ENCODE assay signal across 1 cellular context in genomic region chr20:45791668-45792512, GRCh38.
TF ChIP-seq lines count a peak whose summit lies in the region.

DNTTIP1 (plus strand) TSS chr20:45791954; CDS start chr20:45792005, 51 bp downstream.
WFDC3 (minus strand) TSS chr20:45791883; CDS start chr20:45789975, 1,908 bp downstream.

TF ChIP-seq in HepG2, 621 proteins besides CTCF, POLR2A, EP300 and RAD21 (continued from another document and continues in another):
- TF ChIP-seq, protein P1, sequence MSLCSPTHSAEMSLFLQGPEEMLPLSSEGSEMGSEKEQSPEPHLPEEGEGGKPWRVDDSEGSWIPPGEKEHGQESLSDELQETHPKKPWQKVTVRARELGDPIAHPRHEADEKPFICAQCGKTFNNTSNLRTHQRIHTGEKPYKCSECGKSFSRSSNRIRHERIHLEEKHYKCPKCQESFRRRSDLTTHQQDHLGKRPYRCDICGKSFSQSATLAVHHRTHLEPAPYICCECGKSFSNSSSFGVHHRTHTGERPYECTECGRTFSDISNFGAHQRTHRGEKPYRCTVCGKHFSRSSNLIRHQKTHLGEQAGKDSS (CRISPR knock-in tag; IDR thresholded peaks at IDR 0.05; ENCODE audit: borderline replicate concordance, low read depth) = peak; percentile 18; the same call in 1 of the 2 replicates
- peak; percentile 63; the same call in 1 of the 2 replicates for TF ChIP-seq BHLHE40 (IDR thresholded peaks at IDR 0.05; ENCODE audit: low read length)
- TF ChIP-seq GZF1 (CRISPR knock-in tag; IDR thresholded peaks at IDR 0.05) = no peak
- TF ChIP-seq NRL (CRISPR knock-in tag; IDR thresholded peaks at IDR 0.05; ENCODE audit: borderline replicate concordance) = peak; percentile 84; the same call in 1 of the 2 replicates
- TF ChIP-seq ZNF558 (CRISPR knock-in tag; IDR thresholded peaks at IDR 0.05; ENCODE audit: borderline replicate concordance) = 0 out of 2 replicates have a peak, but pooled peaks have one; percentile 62
- peak; percentile 98 for TF ChIP-seq ZGPAT (CRISPR knock-in tag; IDR thresholded peaks at IDR 0.05)
- TF ChIP-seq RXRA (CRISPR knock-in tag; IDR thresholded peaks at IDR 0.05) = peak; percentile 81
- no peak for TF ChIP-seq ZUFSP (CRISPR knock-in tag; IDR thresholded peaks at IDR 0.05; ENCODE audit: borderline replicate concordance)
- peak; percentile 99 for TF ChIP-seq GATAD1 (CRISPR knock-in tag; IDR thresholded peaks at IDR 0.05)
- TF ChIP-seq ZNF468 (CRISPR knock-in tag; IDR thresholded peaks at IDR 0.05) = peak; percentile 88
- peak; percentile 74; the same call in 1 of the 2 replicates for TF ChIP-seq ZNF441 (CRISPR knock-in tag; IDR thresholded peaks at IDR 0.05; ENCODE audit: borderline replicate concordance)
- no peak; the same call in 1 of the 2 replicates for TF ChIP-seq ADNP (CRISPR knock-in tag; IDR thresholded peaks at IDR 0.05)
- TF ChIP-seq SUZ12 (IDR thresholded peaks at IDR 0.05; ENCODE audit: low read depth, low read length) = no peak; the same call in 1 of the 2 replicates
- no peak for TF ChIP-seq GLMP (CRISPR knock-in tag; IDR thresholded peaks at IDR 0.05; ENCODE audit: borderline replicate concordance)
- no peak for TF ChIP-seq HOXA7 (CRISPR knock-in tag; IDR thresholded peaks at IDR 0.05)
- TF ChIP-seq XRCC5 (optimal IDR thresholded peaks at IDR 0.05; ENCODE audit: low read length) = peak; percentile 96
- TF ChIP-seq ZKSCAN1 (IDR thresholded peaks at IDR 0.05; ENCODE audit: low read length) = peak; percentile 45; the same call in 1 of the 2 replicates
- TF ChIP-seq ZBTB44 (CRISPR knock-in tag; IDR thresholded peaks at IDR 0.05) = peak; percentile 67; the same call in 1 of the 2 replicates
- TF ChIP-seq SOX13 (IDR thresholded peaks at IDR 0.05) = no peak; the same call in 1 of the 2 replicates
- peak in 1 of 2 experiments; percentile 66; a peak in 1 of 4 replicates for TF ChIP-seq SOX13 (CRISPR knock-in tag; conservative IDR thresholded peaks at IDR 0.05 in 1 of 2, IDR thresholded peaks at IDR 0.05 in 1 of 2)
- TF ChIP-seq, protein P2, sequence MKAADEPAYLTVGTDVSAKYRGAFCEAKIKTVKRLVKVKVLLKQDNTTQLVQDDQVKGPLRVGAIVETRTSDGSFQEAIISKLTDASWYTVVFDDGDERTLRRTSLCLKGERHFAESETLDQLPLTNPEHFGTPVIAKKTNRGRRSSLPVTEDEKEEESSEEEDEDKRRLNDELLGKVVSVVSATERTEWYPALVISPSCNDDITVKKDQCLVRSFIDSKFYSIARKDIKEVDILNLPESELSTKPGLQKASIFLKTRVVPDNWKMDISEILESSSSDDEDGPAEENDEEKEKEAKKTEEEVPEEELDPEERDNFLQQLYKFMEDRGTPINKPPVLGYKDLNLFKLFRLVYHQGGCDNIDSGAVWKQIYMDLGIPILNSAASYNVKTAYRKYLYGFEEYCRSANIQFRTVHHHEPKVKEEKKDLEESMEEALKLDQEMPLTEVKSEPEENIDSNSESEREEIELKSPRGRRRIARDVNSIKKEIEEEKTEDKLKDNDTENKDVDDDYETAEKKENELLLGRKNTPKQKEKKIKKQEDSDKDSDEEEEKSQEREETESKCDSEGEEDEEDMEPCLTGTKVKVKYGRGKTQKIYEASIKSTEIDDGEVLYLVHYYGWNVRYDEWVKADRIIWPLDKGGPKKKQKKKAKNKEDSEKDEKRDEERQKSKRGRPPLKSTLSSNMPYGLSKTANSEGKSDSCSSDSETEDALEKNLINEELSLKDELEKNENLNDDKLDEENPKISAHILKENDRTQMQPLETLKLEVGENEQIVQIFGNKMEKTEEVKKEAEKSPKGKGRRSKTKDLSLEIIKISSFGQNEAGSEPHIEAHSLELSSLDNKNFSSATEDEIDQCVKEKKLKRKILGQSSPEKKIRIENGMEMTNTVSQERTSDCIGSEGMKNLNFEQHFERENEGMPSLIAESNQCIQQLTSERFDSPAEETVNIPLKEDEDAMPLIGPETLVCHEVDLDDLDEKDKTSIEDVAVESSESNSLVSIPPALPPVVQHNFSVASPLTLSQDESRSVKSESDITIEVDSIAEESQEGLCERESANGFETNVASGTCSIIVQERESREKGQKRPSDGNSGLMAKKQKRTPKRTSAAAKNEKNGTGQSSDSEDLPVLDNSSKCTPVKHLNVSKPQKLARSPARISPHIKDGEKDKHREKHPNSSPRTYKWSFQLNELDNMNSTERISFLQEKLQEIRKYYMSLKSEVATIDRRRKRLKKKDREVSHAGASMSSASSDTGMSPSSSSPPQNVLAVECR (CRISPR knock-in tag; IDR thresholded peaks at IDR 0.05; ENCODE audit: borderline replicate concordance) = peak; percentile 100
- TF ChIP-seq, protein P3, sequence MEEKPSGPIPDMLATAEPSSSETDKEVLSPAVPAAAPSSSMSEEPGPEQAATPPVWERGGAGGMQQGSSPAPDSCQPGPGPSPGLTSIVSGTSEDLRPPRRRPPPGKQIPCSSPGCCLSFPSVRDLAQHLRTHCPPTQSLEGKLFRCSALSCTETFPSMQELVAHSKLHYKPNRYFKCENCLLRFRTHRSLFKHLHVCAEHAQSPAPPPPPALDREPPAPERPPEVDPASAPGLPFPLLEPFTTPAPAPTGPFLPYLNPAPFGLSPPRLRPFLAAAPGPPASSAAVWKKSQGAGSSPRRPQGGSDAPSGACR (CRISPR knock-in tag; IDR thresholded peaks at IDR 0.05) = peak; percentile 90; the same call in 1 of the 2 replicates
- TF ChIP-seq SOX5 (CRISPR knock-in tag; IDR thresholded peaks at IDR 0.05; ENCODE audit: borderline replicate concordance) = peak; percentile 56; the same call in 1 of the 2 replicates
- TF ChIP-seq, protein P4, sequence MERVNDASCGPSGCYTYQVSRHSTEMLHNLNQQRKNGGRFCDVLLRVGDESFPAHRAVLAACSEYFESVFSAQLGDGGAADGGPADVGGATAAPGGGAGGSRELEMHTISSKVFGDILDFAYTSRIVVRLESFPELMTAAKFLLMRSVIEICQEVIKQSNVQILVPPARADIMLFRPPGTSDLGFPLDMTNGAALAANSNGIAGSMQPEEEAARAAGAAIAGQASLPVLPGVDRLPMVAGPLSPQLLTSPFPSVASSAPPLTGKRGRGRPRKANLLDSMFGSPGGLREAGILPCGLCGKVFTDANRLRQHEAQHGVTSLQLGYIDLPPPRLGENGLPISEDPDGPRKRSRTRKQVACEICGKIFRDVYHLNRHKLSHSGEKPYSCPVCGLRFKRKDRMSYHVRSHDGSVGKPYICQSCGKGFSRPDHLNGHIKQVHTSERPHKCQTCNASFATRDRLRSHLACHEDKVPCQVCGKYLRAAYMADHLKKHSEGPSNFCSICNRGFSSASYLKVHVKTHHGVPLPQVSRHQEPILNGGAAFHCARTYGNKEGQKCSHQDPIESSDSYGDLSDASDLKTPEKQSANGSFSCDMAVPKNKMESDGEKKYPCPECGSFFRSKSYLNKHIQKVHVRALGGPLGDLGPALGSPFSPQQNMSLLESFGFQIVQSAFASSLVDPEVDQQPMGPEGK (CRISPR knock-in tag; IDR thresholded peaks at IDR 0.05) = peak; percentile 98
- no peak for TF ChIP-seq MBD4 (IDR thresholded peaks at IDR 0.05; ENCODE audit: borderline replicate concordance, low read length)
- TF ChIP-seq ZNF251 (CRISPR knock-in tag; IDR thresholded peaks at IDR 0.05) = no peak
- TF ChIP-seq NCOA1 (CRISPR knock-in tag; IDR thresholded peaks at IDR 0.05) = 0 out of 2 replicates have a peak, but pooled peaks have one; percentile 57
- TF ChIP-seq FOXM1 (CRISPR knock-in tag; IDR thresholded peaks at IDR 0.05) = 0 out of 2 replicates have a peak, but pooled peaks have one; percentile 75
- peak; percentile 43 for TF ChIP-seq ZNF367 (CRISPR knock-in tag; IDR thresholded peaks at IDR 0.05; ENCODE audit: borderline replicate concordance)
- TF ChIP-seq PAXIP1 (CRISPR knock-in tag; conservative IDR thresholded peaks at IDR 0.05) = peak; percentile 75
- TF ChIP-seq KMT2B (CRISPR knock-in tag; IDR thresholded peaks at IDR 0.05) = peak; percentile 97
- no peak for TF ChIP-seq PLRG1 (conservative IDR thresholded peaks at IDR 0.05)
- TF ChIP-seq ZNF674 (CRISPR knock-in tag; IDR thresholded peaks at IDR 0.05; ENCODE audit: low read depth) = 0 out of 2 replicates have a peak, but pooled peaks have one; percentile 66
- TF ChIP-seq, protein P5, sequence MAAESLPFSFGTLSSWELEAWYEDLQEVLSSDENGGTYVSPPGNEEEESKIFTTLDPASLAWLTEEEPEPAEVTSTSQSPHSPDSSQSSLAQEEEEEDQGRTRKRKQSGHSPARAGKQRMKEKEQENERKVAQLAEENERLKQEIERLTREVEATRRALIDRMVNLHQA (CRISPR knock-in tag; IDR thresholded peaks at IDR 0.05) = no peak
